ENCODE assay signal across 3 cellular contexts in the genomic region with DNA sequence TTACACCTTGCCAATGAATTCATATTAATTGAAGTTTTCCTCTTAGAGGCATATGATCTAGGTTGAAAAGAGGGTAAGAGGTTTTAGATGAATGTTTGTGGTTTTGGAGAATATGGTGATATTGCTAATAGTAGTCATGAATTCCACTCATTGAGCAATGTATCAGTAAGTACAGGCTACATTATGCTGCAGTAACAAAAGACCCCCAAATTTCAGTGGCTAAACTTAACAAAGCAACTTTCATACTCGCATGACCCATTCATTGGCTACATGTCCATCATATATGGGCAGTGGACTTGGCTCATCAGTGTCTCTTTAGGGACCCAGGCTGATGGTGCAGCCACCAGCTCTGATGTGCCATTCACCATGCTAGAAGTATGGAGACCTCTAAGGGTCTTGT.
TF ChIP-seq lines count a peak whose summit lies in the region.

No MANE protein-coding gene starts in this region.

TF ChIP-seq in HepG2, 621 proteins besides CTCF, POLR2A, EP300 and RAD21:
- TF ChIP-seq ZBTB2 (CRISPR knock-in tag; IDR thresholded peaks at IDR 0.05; ENCODE audit: low read depth) (no peak), ZNF12 (CRISPR knock-in tag; IDR thresholded peaks at IDR 0.05) (peak; percentile 88)

TF ChIP-seq in HEK293, 187 proteins besides CTCF, POLR2A, EP300 and RAD21:
- TF ChIP-seq, protein P1, sequence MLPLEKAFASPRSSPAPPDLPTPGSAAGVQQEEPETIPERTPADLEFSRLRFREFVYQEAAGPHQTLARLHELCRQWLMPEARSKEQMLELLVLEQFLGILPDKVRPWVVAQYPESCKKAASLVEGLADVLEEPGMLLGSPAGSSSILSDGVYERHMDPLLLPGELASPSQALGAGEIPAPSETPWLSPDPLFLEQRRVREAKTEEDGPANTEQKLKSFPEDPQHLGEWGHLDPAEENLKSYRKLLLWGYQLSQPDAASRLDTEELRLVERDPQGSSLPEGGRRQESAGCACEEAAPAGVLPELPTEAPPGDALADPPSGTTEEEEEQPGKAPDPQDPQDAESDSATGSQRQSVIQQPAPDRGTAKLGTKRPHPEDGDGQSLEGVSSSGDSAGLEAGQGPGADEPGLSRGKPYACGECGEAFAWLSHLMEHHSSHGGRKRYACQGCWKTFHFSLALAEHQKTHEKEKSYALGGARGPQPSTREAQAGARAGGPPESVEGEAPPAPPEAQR (tag by site-specific recombination; IDR thresholded peaks at IDR 0.05): no peak
- TF ChIP-seq ZNF19 (tag by site-specific recombination; IDR thresholded peaks at IDR 0.05; ENCODE audit: low read depth): no peak
- TF ChIP-seq GLIS2 (tag by site-specific recombination; IDR thresholded peaks at IDR 0.05): no peak
- no peak for TF ChIP-seq ZNF202 (tag by site-specific recombination; IDR thresholded peaks at IDR 0.05; ENCODE audit: borderline replicate concordance)
- TF ChIP-seq TRIM28 (IDR thresholded peaks at IDR 0.05; ENCODE audit: borderline replicate concordance, low read length): peak; percentile 52; the same call in 1 of the 2 replicates
- TF ChIP-seq ZNF639 (tag by site-specific recombination; IDR thresholded peaks at IDR 0.05): no peak
- TF ChIP-seq ZNF239 (tag by site-specific recombination; IDR thresholded peaks at IDR 0.05): no peak
- no peak for TF ChIP-seq ZNF266 (tag by site-specific recombination; IDR thresholded peaks at IDR 0.05; ENCODE audit: low read depth)

TF ChIP-seq in K562, 482 proteins besides CTCF, POLR2A, EP300 and RAD21:
- TF ChIP-seq ZNF12 (CRISPR knock-in tag; IDR thresholded peaks at IDR 0.05) (peak; percentile 84), NR4A1 (CRISPR knock-in tag; IDR thresholded peaks at IDR 0.05) (no peak), NR4A1 (tag; IDR thresholded peaks at IDR 0.05) (no peak), PBX2 (CRISPR knock-in tag; IDR thresholded peaks at IDR 0.05; ENCODE audit: low read depth) (no peak), PBX2 (tag; conservative IDR thresholded peaks at IDR 0.05; ENCODE audit: low read depth) (no peak), CEBPG (CRISPR knock-in tag; IDR thresholded peaks at IDR 0.05) (no peak), CEBPG (tag; conservative IDR thresholded peaks at IDR 0.05 in 1 of 2, IDR thresholded peaks at IDR 0.05 in 1 of 2) (no peak), NFE2 (IDR thresholded peaks at IDR 0.05; ENCODE audit: low read depth) (no peak), ZBTB17 (CRISPR knock-in tag; IDR thresholded peaks at IDR 0.05) (no peak)
- TF ChIP-seq, protein P2, sequence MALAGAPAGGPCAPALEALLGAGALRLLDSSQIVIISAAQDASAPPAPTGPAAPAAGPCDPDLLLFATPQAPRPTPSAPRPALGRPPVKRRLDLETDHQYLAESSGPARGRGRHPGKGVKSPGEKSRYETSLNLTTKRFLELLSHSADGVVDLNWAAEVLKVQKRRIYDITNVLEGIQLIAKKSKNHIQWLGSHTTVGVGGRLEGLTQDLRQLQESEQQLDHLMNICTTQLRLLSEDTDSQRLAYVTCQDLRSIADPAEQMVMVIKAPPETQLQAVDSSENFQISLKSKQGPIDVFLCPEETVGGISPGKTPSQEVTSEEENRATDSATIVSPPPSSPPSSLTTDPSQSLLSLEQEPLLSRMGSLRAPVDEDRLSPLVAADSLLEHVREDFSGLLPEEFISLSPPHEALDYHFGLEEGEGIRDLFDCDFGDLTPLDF (CRISPR knock-in tag; IDR thresholded peaks at IDR 0.05): no peak
